ENCODE assay signal across 10 cellular contexts in genomic region chr19:3133793-3134116, GRCh38. TPM values are rescaled to one million over a fixed set of nuclear protein-coding genes. Genes with fewer than 3 reads are reported as not detected.
DNase-seq lines count a peak whose midpoint lies in the region; ATAC-seq and TF ChIP-seq lines count a peak whose summit lies in the region.
"Had no signal": no experiment of that assay in that cellular context is flagged by ENCODE, and none has a peak within 500 bp of the region (broad histone marks: within the 10 kb centered on the region; RNA-seq: fewer than 3 reads in every experiment).

No MANE protein-coding gene starts in this region.

- H3K79me2 ChIP-seq in Loucy (ENCODE audit: insufficient read depth, low read length): peaks cover 68% of the 10 kb centered on the region

- peak overlapping the region; percentile 84 for H3K9ac ChIP-seq in Loucy (ENCODE audit: low read depth, low read length, poor library complexity, severe bottlenecking)

- DNase-seq in activated T-cell treated with anti-CD3 and anti-CD28 coated beads, Interleukin-2, amount 50 U/mL, for 4 hours: no peak
- no peak for DNase-seq in activated T-cell treated with anti-CD3 and anti-CD28 coated beads, Interleukin-2, amount 50 U/mL, for 48 hours
- no peak for DNase-seq in effector memory CD4-positive, alpha-beta T cell
- DNase-seq in stimulated activated naive B cell treated with anti-CD40 and anti-IgM and Interleukin-4, amounts not matched to agents 10 μg/mL and 1 μg/mL and 100 μg/mL, for 72 hours: no peak
- DNase-seq: midbrain, NCI-H1436 treated with DMSO at 0.1 percent for 48 hours had no signal

- peaks cover 3% of the 10 kb centered on the region; the same call in 1 of the 2 replicates for H3F3A ChIP-seq in Loucy (ENCODE audit: low read depth)

- peak overlapping the region; percentile 58 for H3K4me3 Mint-ChIP-seq in activated T-cell treated with anti-CD3 and anti-CD28 coated beads, Interleukin-2, amount 50 U/mL, for 4 hours
- peak overlapping the region; percentile 64 to 74 for H3K4me3 Mint-ChIP-seq in stimulated activated naive B cell treated with anti-CD40 and anti-IgM and Interleukin-4, amounts not matched to agents 10 μg/mL and 1 μg/mL and 100 μg/mL, for 72 hours

- peaks cover 53% of the 10 kb centered on the region for H3K4me1 ChIP-seq in Loucy (ENCODE audit: insufficient read depth, low read length, poor library complexity, severe bottlenecking)
- peaks cover 29% of the 10 kb centered on the region for H3K4me1 ChIP-seq in effector memory CD4-positive, alpha-beta T cell (ENCODE audit: control insufficient read depth, insufficient read depth, low read length, poor library complexity, severe bottlenecking)

- H3K4me2 ChIP-seq in Loucy (ENCODE audit: low read depth, low read length, poor library complexity, severe bottlenecking): peak overlapping the region; percentile 76

- peak overlapping the region; percentile 65 for H3K27ac ChIP-seq in effector memory CD4-positive, alpha-beta T cell (ENCODE audit: insufficient read depth, low read length, poor library complexity, severe bottlenecking)

- H3K4me1 Mint-ChIP-seq in activated T-cell treated with anti-CD3 and anti-CD28 coated beads, Interleukin-2, amount 50 U/mL, for 4 hours (ENCODE audit: low read depth): peaks cover 32% of the 10 kb centered on the region
- peaks cover 18 to 32% of the 10 kb centered on the region in 2 donors for H3K4me1 Mint-ChIP-seq in stimulated activated naive B cell treated with anti-CD40 and anti-IgM and Interleukin-4, amounts not matched to agents 10 μg/mL and 1 μg/mL and 100 μg/mL, for 72 hours

- no peak for ATAC-seq in activated T-cell treated with anti-CD3 and anti-CD28 coated beads, Interleukin-2, amount 50 U/mL, for 4 hours
- no peak for ATAC-seq in stimulated activated naive B cell treated with anti-CD40 and anti-IgM and Interleukin-4, amounts not matched to agents 10 μg/mL and 1 μg/mL and 100 μg/mL, for 72 hours (replicated peaks)
- ATAC-seq in HG03025 (IDR thresholded peaks at IDR 0.05; ENCODE audit: low FRiP score, unreplicated experiment): no peak
- ATAC-seq in GM21526 (IDR thresholded peaks at IDR 0.05; ENCODE audit: low FRiP score, unreplicated experiment): no peak
- no peak for ATAC-seq in HG03565 (IDR thresholded peaks at IDR 0.05; ENCODE audit: unreplicated experiment)

- H3K9me3 ChIP-seq in Loucy (ENCODE audit: insufficient read depth, low read depth, low read length): no peaks in the 10 kb centered on the region
- H3K9me3 ChIP-seq in effector memory CD4-positive, alpha-beta T cell (ENCODE audit: control insufficient read depth, low read length): no peaks in the 10 kb centered on the region

- H3K9me3 Mint-ChIP-seq in activated T-cell treated with anti-CD3 and anti-CD28 coated beads, Interleukin-2, amount 50 U/mL, for 4 hours: no peaks in the 10 kb centered on the region
- H3K9me3 Mint-ChIP-seq in stimulated activated naive B cell treated with anti-CD40 and anti-IgM and Interleukin-4, amounts not matched to agents 10 μg/mL and 1 μg/mL and 100 μg/mL, for 72 hours: no peaks in the 10 kb centered on the region

- H2AFZ ChIP-seq in Loucy (ENCODE audit: low read length): no peak overlapping the region

- peak overlapping the region; percentile 91 for H3K27ac Mint-ChIP-seq in stimulated activated naive B cell treated with anti-CD40 and anti-IgM and Interleukin-4, amounts not matched to agents 10 μg/mL and 1 μg/mL and 100 μg/mL, for 72 hours

- H3K36me3 ChIP-seq in Loucy (ENCODE audit: insufficient read depth, low read length): no peaks in the 10 kb centered on the region
- no peaks in the 10 kb centered on the region for H3K36me3 ChIP-seq in effector memory CD4-positive, alpha-beta T cell (ENCODE audit: control insufficient read depth, insufficient read depth, low read length)

- H4K20me1 ChIP-seq in Loucy (ENCODE audit: insufficient read depth, low read length, poor library complexity, severe bottlenecking): peaks cover 16% of the 10 kb centered on the region

- H3K4me3 ChIP-seq in Loucy (ENCODE audit: low read length, poor library complexity, severe bottlenecking): peak overlapping the region; percentile 66
- peak overlapping the region; percentile 18 for H3K4me3 ChIP-seq in effector memory CD4-positive, alpha-beta T cell (ENCODE audit: insufficient read depth, low read depth, low read length, poor library complexity, severe bottlenecking)

- no peak for TF ChIP-seq CTCF in Loucy (conservative IDR thresholded peaks at IDR 0.05; ENCODE audit: low read length)

- no peaks in the 10 kb centered on the region for H3K9me2 ChIP-seq in Loucy (replicated peaks; ENCODE audit: low read depth, low read length)

- H3K27me3 Mint-ChIP-seq in activated T-cell treated with anti-CD3 and anti-CD28 coated beads, Interleukin-2, amount 50 U/mL, for 4 hours (ENCODE audit: low read depth): peaks cover 5% of the 10 kb centered on the region
- H3K27me3 Mint-ChIP-seq in stimulated activated naive B cell treated with anti-CD40 and anti-IgM and Interleukin-4, amounts not matched to agents 10 μg/mL and 1 μg/mL and 100 μg/mL, for 72 hours: peaks cover 0 to 11% of the 10 kb centered on the region in 2 donors

- no peaks in the 10 kb centered on the region for H3K36me3 Mint-ChIP-seq in activated T-cell treated with anti-CD3 and anti-CD28 coated beads, Interleukin-2, amount 50 U/mL, for 4 hours (ENCODE audit: insufficient read depth)
- H3K36me3 Mint-ChIP-seq in stimulated activated naive B cell treated with anti-CD40 and anti-IgM and Interleukin-4, amounts not matched to agents 10 μg/mL and 1 μg/mL and 100 μg/mL, for 72 hours: no peaks in the 10 kb centered on the region

- H3K27me3 ChIP-seq in Loucy (ENCODE audit: insufficient read depth, low read length, poor library complexity, severe bottlenecking): peaks cover 10% of the 10 kb centered on the region
- no peaks in the 10 kb centered on the region for H3K27me3 ChIP-seq in effector memory CD4-positive, alpha-beta T cell (replicated peaks; ENCODE audit: control insufficient read depth, insufficient read depth, low read length, poor library complexity, severe bottlenecking)

RNA-seq across cellular contexts. Expression of gene GNA15, which starts 2.1 kb away (rescaled TPM):
- total RNA-seq in activated T-cell treated with anti-CD3 and anti-CD28 coated beads, Interleukin-2, amount 50 U/mL, for 4 hours: 10 to 100 TPM in 2 of 3 donors, 1 to 10 TPM in 1; 8.8 to 19.9 (median 11.3) TPM

RNA-seq across cellular contexts. Expression of gene GNA11, which starts 39.6 kb away (rescaled TPM):
- 10 to 100 TPM in 2 of 3 donors, 1 to 10 TPM in 1; 8.0 to 13.5 (median 11.0) TPM for total RNA-seq in activated T-cell treated with anti-CD3 and anti-CD28 coated beads, Interleukin-2, amount 50 U/mL, for 4 hours

RNA-seq across cellular contexts. Expression of gene S1PR4, which starts 44.8 kb away (rescaled TPM):
- total RNA-seq in activated T-cell treated with anti-CD3 and anti-CD28 coated beads, Interleukin-2, amount 50 U/mL, for 4 hours: 10 to 100 TPM; 19.4 to 24.5 (median 23.8) TPM

RNA-seq across cellular contexts. Expression of gene NCLN, which starts 52.0 kb away (rescaled TPM):
- total RNA-seq in activated T-cell treated with anti-CD3 and anti-CD28 coated beads, Interleukin-2, amount 50 U/mL, for 4 hours: 100 to 1,000 TPM; 169 to 200 (median 177) TPM
